In the genomic region with DNA sequence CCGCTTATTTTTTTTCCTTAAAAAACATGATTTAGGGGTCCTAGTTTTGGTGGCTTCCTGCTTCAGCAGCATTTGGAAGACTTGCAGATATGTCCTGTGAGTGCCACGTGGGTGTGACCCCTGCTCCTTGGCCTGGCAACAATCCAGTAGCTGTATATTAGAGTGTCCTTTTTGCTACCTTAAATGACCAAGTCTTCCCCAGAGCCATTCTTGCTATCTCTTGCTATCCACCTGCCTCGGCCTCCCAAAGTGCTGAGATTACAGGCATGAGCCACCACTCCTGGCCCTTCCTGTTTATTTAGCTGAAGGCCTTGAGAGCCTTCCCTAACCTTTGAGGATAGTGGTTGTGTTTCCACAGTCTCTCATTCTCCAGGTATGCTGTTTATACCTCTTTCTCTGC, we compare ENCODE assay signal across 17 cellular contexts. TPM values are rescaled to one million over a fixed set of nuclear protein-coding genes. Genes with fewer than 3 reads are reported as not detected.
DNase-seq lines count a peak whose midpoint lies in the region; ATAC-seq and TF ChIP-seq lines count a peak whose summit lies in the region.
"Had no signal": no experiment of that assay in that cellular context is flagged by ENCODE, and none has a peak within 500 bp of the region (broad histone marks: within the 10 kb centered on the region; RNA-seq: fewer than 3 reads in every experiment).

No MANE protein-coding gene starts in this region.

- ATAC-seq in HG03175 (IDR thresholded peaks at IDR 0.05; ENCODE audit: unreplicated experiment) (no peak), HG02870 (IDR thresholded peaks at IDR 0.05; ENCODE audit: unreplicated experiment) (no peak)
- ATAC-seq: HCT116, SK-N-SH treated with all-trans-retinoic acid at 6 μM for 48 hours had no signal

- H3K36me3 ChIP-seq in adrenal gland (replicated peaks in 1 of 2), result peaks cover 0 to 50% of the 10 kb centered on the region in 2 donors
- no peaks in the 10 kb centered on the region for H3K36me3 ChIP-seq in hepatocyte (replicated peaks; ENCODE audit: insufficient read depth, low read depth)
- peaks cover 15% of the 10 kb centered on the region for H3K36me3 ChIP-seq in suprapubic skin
- H3K36me3 ChIP-seq: WERI-Rb-1 had no signal

- peaks cover 35 to 74% of the 10 kb centered on the region in 2 donors for H3K4me1 ChIP-seq in adrenal gland (replicated peaks in 1 of 2)
- H3K4me1 ChIP-seq in hepatocyte (ENCODE audit: insufficient read depth), result peaks cover 36% of the 10 kb centered on the region
- peaks cover 70% of the 10 kb centered on the region for H3K4me1 ChIP-seq in suprapubic skin

- H2AFZ ChIP-seq in hepatocyte, result no peak overlapping the region

- no peak for TF ChIP-seq POLR2A in adrenal gland (IDR thresholded peaks at IDR 0.05)
- no peak for TF ChIP-seq POLR2A in suprapubic skin (IDR thresholded peaks at IDR 0.05)

- DNase-seq in OCI-M1 (lab: John Stamatoyannopoulos, UW) (peak; percentile 44), adrenal gland (peak in 3 of 7 donors; percentile 12 to 57 (median 23)), hepatocyte (ENCODE audit: low spot score) (no peak), suprapubic skin (ENCODE audit: low spot score in 2 of 2) (peak; percentile 24 to 50), SK-N-DZ (ENCODE audit: low spot score) (no peak)
- DNase-seq: activated CD4-positive, alpha-beta memory T cell treated with anti-CD3 and anti-CD28 coated beads for 36 hours; CD4-positive, alpha-beta T cell; DND-41; immature natural killer cell; NCI-H2029; NCI-H446 treated with DMSO at 0.1 percent for 48 hours; stimulated activated CD4-positive, alpha-beta T cell treated with anti-CD3 and anti-CD28 coated beads, Interleukin-1b, Interleukin-23, amount 100 ng/mL, for 48 hours; WERI-Rb-1 had no signal

- TF ChIP-seq CTCF in adrenal gland (IDR thresholded peaks at IDR 0.05) (no peak), hepatocyte (IDR thresholded peaks at IDR 0.05; ENCODE audit: poor library complexity) (no peak), suprapubic skin (IDR thresholded peaks at IDR 0.05) (no peak)

- 49 to 59% (median 53%) methylated on average over 3 of the region's 3 CpGs for WGBS in adrenal gland, 4 donors
- WGBS in hepatocyte (ENCODE audit: low lambda C conversion rate, missing lambda C conversion rate), result 67% methylated on average over 3 of the region's 3 CpGs
- 68% methylated on average over 3 of the region's 3 CpGs for WGBS in suprapubic skin

- no peak for TF ChIP-seq EP300 in suprapubic skin (IDR thresholded peaks at IDR 0.05)

- intact Hi-C loops in adrenal gland (cut with DNase I), result no loop called here

- H3K9me3 ChIP-seq in adrenal gland (replicated peaks in 1 of 3) (no peaks in the 10 kb centered on the region), hepatocyte (ENCODE audit: low read depth) (no peaks in the 10 kb centered on the region), suprapubic skin (no peaks in the 10 kb centered on the region)

- H3K79me2 ChIP-seq in hepatocyte, result no peaks in the 10 kb centered on the region

- no peak overlapping the region for H3K4me2 ChIP-seq in hepatocyte

- H3K9me2 ChIP-seq in hepatocyte (replicated peaks; ENCODE audit: insufficient read depth), result no peaks in the 10 kb centered on the region

- no peaks in the 10 kb centered on the region for H4K20me1 ChIP-seq in hepatocyte (ENCODE audit: insufficient read depth, poor library complexity, severe bottlenecking)

- H3K27me3 ChIP-seq in adrenal gland (no peaks in the 10 kb centered on the region), hepatocyte (no peaks in the 10 kb centered on the region), suprapubic skin (no peaks in the 10 kb centered on the region)

- peak overlapping the region in 4 of 5 donors; percentile 15 to 77 (median 40) for H3K27ac ChIP-seq in adrenal gland
- peak overlapping the region; percentile 98 for H3K27ac ChIP-seq in hepatocyte
- peak overlapping the region; percentile 32 for H3K27ac ChIP-seq in suprapubic skin
- H3K27ac ChIP-seq: WERI-Rb-1 had no signal

- no peak overlapping the region for H3K4me3 ChIP-seq in adrenal gland
- H3K4me3 ChIP-seq in hepatocyte, result no peak overlapping the region
- no peak overlapping the region for H3K4me3 ChIP-seq in suprapubic skin

RNA-seq across cellular contexts. Expression of a gene that starts 17.0 kb away (rescaled TPM):
- total RNA-seq in adrenal gland, result 100 to 1,000 TPM in 3 of 8 donors, 10 to 100 TPM in 5; 50.4 to 144 (median 90.5) TPM
- polyA plus RNA-seq in adrenal gland, result 100 to 1,000 TPM in 1 of 3 donors, 10 to 100 TPM in 2; 35.1 to 198 (median 80.6) TPM
- total RNA-seq in hepatocyte, result 16.9 and 20.1 TPM in 2 replicates
- polyA plus RNA-seq in hepatocyte, result 31.3 and 32.1 TPM in 2 replicates
- total RNA-seq in suprapubic skin, result 10 to 100 TPM; 15.5 to 74.1 (median 35.6) TPM
- 8.7 and 11.1 TPM in 2 replicates for polyA plus RNA-seq in SK-N-DZ (2014; cell fraction: cytosol; rRNA removed)
- polyA plus RNA-seq in SK-N-DZ (2014; cell fraction: nucleus; rRNA removed), result 63.1 and 85.4 TPM in 2 replicates

RNA-seq across cellular contexts. Expression of a gene that starts 52.8 kb away (rescaled TPM):
- total RNA-seq in adrenal gland (10 to 100 TPM; 32.5 to 84.1 (median 42.5) TPM), hepatocyte (16.1 and 19.1 TPM in 2 replicates), suprapubic skin (10 to 100 TPM; 14.7 to 21.7 (median 16.9) TPM)
- polyA plus RNA-seq in adrenal gland (10 to 100 TPM; 17.5 to 19.6 (median 18.6) TPM), hepatocyte (15.7 and 26.9 TPM in 2 replicates)
- polyA plus RNA-seq in SK-N-DZ (2014; cell fraction: cytosol; rRNA removed), result 31.5 and 32.0 TPM in 2 replicates
- polyA plus RNA-seq in SK-N-DZ (2014; cell fraction: nucleus; rRNA removed), result 16.6 and 17.2 TPM in 2 replicates

RNA-seq across cellular contexts. Expression of a gene that starts 53.0 kb away (rescaled TPM):
- total RNA-seq in adrenal gland (100 to 1,000 TPM in 2 of 8 donors, 10 to 100 TPM in 6; 62.0 to 109 (median 79.9) TPM), hepatocyte (32.3 and 52.6 TPM in 2 replicates), suprapubic skin (10 to 100 TPM; 53.9 to 71.8 (median 63.9) TPM)
- polyA plus RNA-seq in adrenal gland (10 to 100 TPM; 27.9 to 60.5 (median 44.4) TPM), hepatocyte (36.0 and 37.8 TPM in 2 replicates)
- 34.7 and 39.3 TPM in 2 replicates for polyA plus RNA-seq in SK-N-DZ (2014; cell fraction: cytosol; rRNA removed)
- polyA plus RNA-seq in SK-N-DZ (2014; cell fraction: nucleus; rRNA removed), result 32.1 and 56.8 TPM in 2 replicates

Comparison
In these comparisons a context has a peak if more than half of its experiments do, and no peak if none do; other contexts are left out.
1. DNase-seq: peak in OCI-M1 (single experiment) and suprapubic skin (2 of 2); none in hepatocyte (single experiment) and SK-N-DZ (single experiment).
2. H3K27ac ChIP-seq: peak in every context shown above with its lines; median percentile 98 in hepatocyte; 40 in adrenal gland; 32 in suprapubic skin.